In the genomic region with DNA sequence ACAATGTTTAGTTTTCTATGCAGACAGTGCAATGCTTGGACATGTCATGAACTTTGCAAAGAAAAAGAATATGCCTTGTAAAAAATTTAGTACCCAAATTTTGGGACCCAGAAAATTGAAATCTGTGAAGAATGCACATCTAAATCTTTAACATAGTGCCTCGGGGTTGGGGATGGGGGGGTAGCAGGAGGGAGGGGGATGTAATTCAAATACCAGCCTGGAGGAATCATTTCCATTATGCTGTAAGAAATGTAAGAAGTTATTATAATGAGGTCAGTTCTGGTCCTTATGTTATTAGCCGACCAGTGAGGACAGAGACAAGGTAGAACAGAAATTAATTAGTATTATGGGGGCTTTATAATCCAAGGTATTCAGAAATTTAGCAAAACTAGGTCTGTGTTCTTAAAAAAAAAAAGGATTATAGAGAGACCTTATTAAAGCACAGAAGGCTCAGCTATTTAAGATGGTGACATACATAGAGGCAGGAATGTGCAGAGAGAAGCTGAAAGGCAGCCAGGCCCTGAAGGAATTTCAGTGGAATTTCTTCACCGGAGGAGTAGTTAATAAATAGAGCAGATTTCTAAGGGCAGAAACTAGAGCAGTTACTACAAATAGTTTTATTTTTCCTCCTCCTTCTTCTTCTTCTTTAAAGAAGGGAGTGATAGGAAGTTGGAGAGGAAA, we compare ENCODE assay signal across 9 cellular contexts.
DNase-seq lines count a peak whose midpoint lies in the region; ATAC-seq and TF ChIP-seq lines count a peak whose summit lies in the region.
"Had no signal": no experiment of that assay in that cellular context is flagged by ENCODE, and none has a peak within 500 bp of the region (broad histone marks: within the 10 kb centered on the region; RNA-seq: fewer than 3 reads in every experiment).

No MANE protein-coding gene starts in this region.

- ATAC-seq in GM19351 (IDR thresholded peaks at IDR 0.05; ENCODE audit: unreplicated experiment) (no peak), GM19023 (IDR thresholded peaks at IDR 0.05; ENCODE audit: unreplicated experiment) (no peak)

- no peaks in the 10 kb centered on the region for H3K9me2 ChIP-seq in PC-9 (ENCODE audit: insufficient read depth)

- DNase-seq in ACHN (peak; percentile 74), PC-9 (peak; percentile 29 to 64), fibroblast of gingiva (ENCODE audit: low read depth) (peak; percentile 85), myocyte (ENCODE audit: low read depth) (peak; percentile 59), middle frontal gyrus (ENCODE audit: extremely low spot score, low spot score) (no peak), superior temporal gyrus (ENCODE audit: extremely low spot score) (no peak)

- no peak overlapping the region for H3K27ac ChIP-seq in PC-9
- H3K27ac ChIP-seq: BLaER1 treated with 17β-estradiol and CSF1 and Interleukin-3, amounts not matched to agents 10 nM and 100 nM had no signal

- CTCF ChIA-PET in PC-9 (lab: Charles Lee): no interaction called here

- no peaks in the 10 kb centered on the region for H3K27me3 ChIP-seq in PC-9 (ENCODE audit: insufficient read depth, low read depth)
- H3K27me3 ChIP-seq: BLaER1 treated with 17β-estradiol and CSF1 and Interleukin-3, amounts not matched to agents 10 nM and 100 nM had no signal

- no peaks in the 10 kb centered on the region for H3K9me3 ChIP-seq in PC-9 (ENCODE audit: insufficient read depth, low read depth)

- no peaks in the 10 kb centered on the region for H4K20me1 ChIP-seq in PC-9 (ENCODE audit: insufficient read depth)
- H4K20me1 ChIP-seq: BLaER1 treated with 17β-estradiol and CSF1 and Interleukin-3, amounts not matched to agents 10 nM and 100 nM had no signal

- intact Hi-C loops in PC-9 (cut with micrococcal nuclease; ENCODE audit: unreplicated experiment): loop anchor here (1.0 to 2.0 kb wide), 2 partner anchors 66 to 388 kb away; no protein-coding TSS in a partner anchor

- no TSS peak for BruUV-seq in PC-9 (replicated peaks; lab: Mats Ljungman, UMichigan)

- TF ChIP-seq CTCF in PC-9 (conservative IDR thresholded peaks at IDR 0.05): no peak

- H3K4me1 ChIP-seq in PC-9 (replicated peaks; ENCODE audit: insufficient read depth): peaks cover 7% of the 10 kb centered on the region
- H3K4me1 ChIP-seq: BLaER1 treated with 17β-estradiol and CSF1 and Interleukin-3, amounts not matched to agents 10 nM and 100 nM had no signal

- no peaks in the 10 kb centered on the region for H3K79me2 ChIP-seq in PC-9 (ENCODE audit: low read depth)

- no peaks in the 10 kb centered on the region for H3K36me3 ChIP-seq in PC-9 (ENCODE audit: low read depth)
- H3K36me3 ChIP-seq: BLaER1 treated with 17β-estradiol and CSF1 and Interleukin-3, amounts not matched to agents 10 nM and 100 nM had no signal

- 0 out of 2 replicates have a peak overlapping the region, but pooled peaks have one; percentile 1 for H3K4me2 ChIP-seq in PC-9
- H3K4me2 ChIP-seq: BLaER1 treated with 17β-estradiol and CSF1 and Interleukin-3, amounts not matched to agents 10 nM and 100 nM had no signal

- H3F3A ChIP-seq in PC-9 (ENCODE audit: insufficient read depth, low read depth): no peaks in the 10 kb centered on the region

- no peak overlapping the region for H2AFZ ChIP-seq in PC-9

- H3K4me3 ChIP-seq in PC-9: no peak overlapping the region
- H3K4me3 ChIP-seq: BLaER1 treated with 17β-estradiol and CSF1 and Interleukin-3, amounts not matched to agents 10 nM and 100 nM had no signal

- in situ Hi-C loops in ACHN (cut with HindIII; ENCODE audit: low pct_ligation_motif_present, low pct_unique_long_range_greater_than_20kb, low sequenced_read_pairs): no loop called here

- POLR2A ChIA-PET in PC-9 (lab: Charles Lee; ENCODE audit: unreplicated experiment): interaction anchor here (0.5 to 0.7 kb wide), 3 partner anchors 117 to 359 kb away, joined by 3 to 6 read pairs (median 5); no protein-coding TSS in a partner anchor

Comparison
In these comparisons a context has a peak if more than half of its experiments do, and no peak if none do; other contexts are left out.
1. DNase-seq: peak in ACHN (single experiment), PC-9 (2 of 2), fibroblast of gingiva (single experiment) and myocyte (single experiment); none in middle frontal gyrus (single experiment) and superior temporal gyrus (single experiment).